In genomic region chr7:151121380-151122170, GRCh38 we compare ENCODE assay signal across 1 cellular context.
TF ChIP-seq lines count a peak whose summit lies in the region.

No MANE protein-coding gene starts in this region.

TF ChIP-seq in WTC11, 78 proteins besides CTCF, POLR2A, EP300 and RAD21 (continued from another document):
- TF ChIP-seq, protein P1, sequence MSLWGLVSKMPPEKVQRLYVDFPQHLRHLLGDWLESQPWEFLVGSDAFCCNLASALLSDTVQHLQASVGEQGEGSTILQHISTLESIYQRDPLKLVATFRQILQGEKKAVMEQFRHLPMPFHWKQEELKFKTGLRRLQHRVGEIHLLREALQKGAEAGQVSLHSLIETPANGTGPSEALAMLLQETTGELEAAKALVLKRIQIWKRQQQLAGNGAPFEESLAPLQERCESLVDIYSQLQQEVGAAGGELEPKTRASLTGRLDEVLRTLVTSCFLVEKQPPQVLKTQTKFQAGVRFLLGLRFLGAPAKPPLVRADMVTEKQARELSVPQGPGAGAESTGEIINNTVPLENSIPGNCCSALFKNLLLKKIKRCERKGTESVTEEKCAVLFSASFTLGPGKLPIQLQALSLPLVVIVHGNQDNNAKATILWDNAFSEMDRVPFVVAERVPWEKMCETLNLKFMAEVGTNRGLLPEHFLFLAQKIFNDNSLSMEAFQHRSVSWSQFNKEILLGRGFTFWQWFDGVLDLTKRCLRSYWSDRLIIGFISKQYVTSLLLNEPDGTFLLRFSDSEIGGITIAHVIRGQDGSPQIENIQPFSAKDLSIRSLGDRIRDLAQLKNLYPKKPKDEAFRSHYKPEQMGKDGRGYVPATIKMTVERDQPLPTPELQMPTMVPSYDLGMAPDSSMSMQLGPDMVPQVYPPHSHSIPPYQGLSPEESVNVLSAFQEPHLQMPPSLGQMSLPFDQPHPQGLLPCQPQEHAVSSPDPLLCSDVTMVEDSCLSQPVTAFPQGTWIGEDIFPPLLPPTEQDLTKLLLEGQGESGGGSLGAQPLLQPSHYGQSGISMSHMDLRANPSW (CRISPR knock-in tag; conservative IDR thresholded peaks at IDR 0.05; ENCODE audit: low read depth): no peak
- TF ChIP-seq, protein P2, sequence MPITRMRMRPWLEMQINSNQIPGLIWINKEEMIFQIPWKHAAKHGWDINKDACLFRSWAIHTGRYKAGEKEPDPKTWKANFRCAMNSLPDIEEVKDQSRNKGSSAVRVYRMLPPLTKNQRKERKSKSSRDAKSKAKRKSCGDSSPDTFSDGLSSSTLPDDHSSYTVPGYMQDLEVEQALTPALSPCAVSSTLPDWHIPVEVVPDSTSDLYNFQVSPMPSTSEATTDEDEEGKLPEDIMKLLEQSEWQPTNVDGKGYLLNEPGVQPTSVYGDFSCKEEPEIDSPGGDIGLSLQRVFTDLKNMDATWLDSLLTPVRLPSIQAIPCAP (CRISPR knock-in tag; IDR thresholded peaks at IDR 0.05): no peak
- no peak for TF ChIP-seq TCF7 (CRISPR knock-in tag; IDR thresholded peaks at IDR 0.05; ENCODE audit: low read depth)
- TF ChIP-seq JAZF1 (CRISPR knock-in tag; IDR thresholded peaks at IDR 0.05): no peak
- no peak for TF ChIP-seq RELA (CRISPR knock-in tag; IDR thresholded peaks at IDR 0.05; ENCODE audit: borderline replicate concordance)
- no peak for TF ChIP-seq GTF2I (CRISPR knock-in tag; conservative IDR thresholded peaks at IDR 0.05)
- TF ChIP-seq E2F1 (CRISPR knock-in tag; IDR thresholded peaks at IDR 0.05): no peak
- TF ChIP-seq SOX15 (CRISPR knock-in tag; IDR thresholded peaks at IDR 0.05): no peak
